ENCODE assay signal across 21 cellular contexts in the genomic region with DNA sequence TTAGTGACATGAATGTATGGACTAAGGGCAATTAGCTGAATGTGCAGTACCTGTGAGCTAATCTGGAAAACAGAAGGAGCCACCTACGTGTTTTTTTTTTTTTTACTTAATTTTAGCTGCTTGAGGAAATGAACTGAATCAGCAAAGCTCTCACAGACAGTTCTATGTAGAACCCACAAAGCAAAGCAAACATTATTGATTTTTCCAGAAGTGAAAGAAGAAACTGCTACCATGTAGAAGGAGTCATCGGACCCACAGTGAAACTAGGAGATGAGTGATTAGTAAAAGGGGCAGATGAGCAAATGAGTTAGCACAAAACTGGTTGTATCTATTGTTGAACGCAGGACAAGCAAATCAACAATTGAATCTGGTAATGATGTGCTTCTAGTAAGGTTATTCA.
DNase-seq lines count a peak whose midpoint lies in the region; ATAC-seq lines count a peak whose summit lies in the region.
"Had no signal": no experiment of that assay in that cellular context is flagged by ENCODE, and none has a peak within 500 bp of the region (broad histone marks: within the 10 kb centered on the region; RNA-seq: fewer than 3 reads in every experiment).

No MANE protein-coding gene starts in this region.

- no peaks in the 10 kb centered on the region for H3K9me3 ChIP-seq in endocrine pancreas (ENCODE audit: control insufficient read depth, low read length)
- H3K9me3 ChIP-seq: SJSA1 had no signal

- DNase-seq in SIG-M5 treated with dmso at 0.1 percent for 504 hours (lab: John Stamatoyannopoulos, UW; ENCODE audit: unreplicated experiment) = peak; percentile 7
- DNase-seq in SIG-M5 (lab: John Stamatoyannopoulos, UW) = no peak
- DNase-seq in NOMO-1 treated with DMSO at 0.1 percent for 48 hours (lab: John Stamatoyannopoulos, UW; ENCODE audit: unreplicated experiment) = peak; percentile 74
- no peak for DNase-seq in activated naive CD8-positive, alpha-beta T cell treated with anti-CD3 and anti-CD28 coated beads for 36 hours
- DNase-seq in stimulated activated naive CD8-positive, alpha-beta T cell treated with anti-CD3 and anti-CD28 coated beads, Interleukin-15, amount 100 ng/mL, for 72 hours = no peak
- DNase-seq in NCI-H82 treated with DMSO at 0.1 percent for 48 hours (lab: John Stamatoyannopoulos, UW; ENCODE audit: unreplicated experiment) = no peak
- DNase-seq: DMS53, GDM1, KG1, NCI-H1417, NCI-H1694 treated with DMSO at 0.1 percent for 48 hours, NCI-H2081 treated with DMSO at 0.1 percent for 48 hours, NCI-H226, NCI-H510A treated with DMSO at 0.1 percent for 48 hours, NCI-H774, T-helper 1 cell had no signal

- H3K27me3 Mint-ChIP-seq in activated naive CD8-positive, alpha-beta T cell treated with anti-CD3 and anti-CD28 coated beads for 36 hours = peaks cover 12% of the 10 kb centered on the region
- peaks cover 27% of the 10 kb centered on the region for H3K27me3 Mint-ChIP-seq in stimulated activated naive CD8-positive, alpha-beta T cell treated with anti-CD3 and anti-CD28 coated beads, Interleukin-15, amount 100 ng/mL, for 72 hours

- H3K9ac ChIP-seq in endocrine pancreas (ENCODE audit: control insufficient read depth, insufficient read depth, low read length) = no peak overlapping the region

- ATAC-seq in stimulated activated naive CD8-positive, alpha-beta T cell treated with anti-CD3 and anti-CD28 coated beads, Interleukin-15, amount 100 ng/mL, for 72 hours = no peak
- ATAC-seq: HCT116 had no signal

- no peak overlapping the region for H3K27ac Mint-ChIP-seq in activated naive CD8-positive, alpha-beta T cell treated with anti-CD3 and anti-CD28 coated beads for 36 hours
- H3K27ac Mint-ChIP-seq in stimulated activated naive CD8-positive, alpha-beta T cell treated with anti-CD3 and anti-CD28 coated beads, Interleukin-15, amount 100 ng/mL, for 72 hours = no peak overlapping the region
- H3K27ac Mint-ChIP-seq: B cell, CD14-positive monocyte had no signal

- peaks cover 9% of the 10 kb centered on the region for H3K4me1 ChIP-seq in endocrine pancreas (ENCODE audit: control insufficient read depth, insufficient read depth, low read length)

- H3K4me3 ChIP-seq in endocrine pancreas (ENCODE audit: control insufficient read depth, insufficient read depth, low read length) = peak overlapping the region; percentile 45
- H3K4me3 ChIP-seq: SJSA1 had no signal

- H3K9me3 Mint-ChIP-seq in activated naive CD8-positive, alpha-beta T cell treated with anti-CD3 and anti-CD28 coated beads for 36 hours = no peaks in the 10 kb centered on the region
- no peaks in the 10 kb centered on the region for H3K9me3 Mint-ChIP-seq in stimulated activated naive CD8-positive, alpha-beta T cell treated with anti-CD3 and anti-CD28 coated beads, Interleukin-15, amount 100 ng/mL, for 72 hours

- H3K36me3 ChIP-seq in endocrine pancreas (ENCODE audit: control insufficient read depth, insufficient read depth, low read length) = no peaks in the 10 kb centered on the region
- H3K36me3 ChIP-seq: SJSA1 had no signal

- H3K27me3 ChIP-seq in endocrine pancreas (ENCODE audit: control insufficient read depth, insufficient read depth, low read length) = no peaks in the 10 kb centered on the region
- H3K27me3 ChIP-seq: SJSA1 had no signal

- no peaks in the 10 kb centered on the region for H3K4me1 Mint-ChIP-seq in activated naive CD8-positive, alpha-beta T cell treated with anti-CD3 and anti-CD28 coated beads for 36 hours
- no peaks in the 10 kb centered on the region for H3K4me1 Mint-ChIP-seq in stimulated activated naive CD8-positive, alpha-beta T cell treated with anti-CD3 and anti-CD28 coated beads, Interleukin-15, amount 100 ng/mL, for 72 hours
- H3K4me1 Mint-ChIP-seq: B cell, CD14-positive monocyte had no signal

- H3K4me3 Mint-ChIP-seq in activated naive CD8-positive, alpha-beta T cell treated with anti-CD3 and anti-CD28 coated beads for 36 hours = no peak overlapping the region
- H3K4me3 Mint-ChIP-seq in stimulated activated naive CD8-positive, alpha-beta T cell treated with anti-CD3 and anti-CD28 coated beads, Interleukin-15, amount 100 ng/mL, for 72 hours = no peak overlapping the region
- H3K4me3 Mint-ChIP-seq: B cell, CD14-positive monocyte had no signal

- H3K36me3 Mint-ChIP-seq in activated naive CD8-positive, alpha-beta T cell treated with anti-CD3 and anti-CD28 coated beads for 36 hours = no peaks in the 10 kb centered on the region
- H3K36me3 Mint-ChIP-seq: CD14-positive monocyte had no signal

Comparison
In these comparisons a context has a peak if more than half of its experiments do, and no peak if none do; other contexts are left out.
1. DNase-seq: peak in SIG-M5 treated with dmso at 0.1 percent for 504 hours (single experiment) and NOMO-1 treated with DMSO at 0.1 percent for 48 hours (single experiment); none in SIG-M5 (single experiment), activated naive CD8-positive, alpha-beta T cell treated with anti-CD3 and anti-CD28 coated beads for 36 hours (single experiment), stimulated activated naive CD8-positive, alpha-beta T cell treated with anti-CD3 and anti-CD28 coated beads, Interleukin-15, amount 100 ng/mL, for 72 hours (0 of 2) and NCI-H82 treated with DMSO at 0.1 percent for 48 hours (single experiment).